Comparison of ENCODE assay signal across 11 cellular contexts in the genomic region with DNA sequence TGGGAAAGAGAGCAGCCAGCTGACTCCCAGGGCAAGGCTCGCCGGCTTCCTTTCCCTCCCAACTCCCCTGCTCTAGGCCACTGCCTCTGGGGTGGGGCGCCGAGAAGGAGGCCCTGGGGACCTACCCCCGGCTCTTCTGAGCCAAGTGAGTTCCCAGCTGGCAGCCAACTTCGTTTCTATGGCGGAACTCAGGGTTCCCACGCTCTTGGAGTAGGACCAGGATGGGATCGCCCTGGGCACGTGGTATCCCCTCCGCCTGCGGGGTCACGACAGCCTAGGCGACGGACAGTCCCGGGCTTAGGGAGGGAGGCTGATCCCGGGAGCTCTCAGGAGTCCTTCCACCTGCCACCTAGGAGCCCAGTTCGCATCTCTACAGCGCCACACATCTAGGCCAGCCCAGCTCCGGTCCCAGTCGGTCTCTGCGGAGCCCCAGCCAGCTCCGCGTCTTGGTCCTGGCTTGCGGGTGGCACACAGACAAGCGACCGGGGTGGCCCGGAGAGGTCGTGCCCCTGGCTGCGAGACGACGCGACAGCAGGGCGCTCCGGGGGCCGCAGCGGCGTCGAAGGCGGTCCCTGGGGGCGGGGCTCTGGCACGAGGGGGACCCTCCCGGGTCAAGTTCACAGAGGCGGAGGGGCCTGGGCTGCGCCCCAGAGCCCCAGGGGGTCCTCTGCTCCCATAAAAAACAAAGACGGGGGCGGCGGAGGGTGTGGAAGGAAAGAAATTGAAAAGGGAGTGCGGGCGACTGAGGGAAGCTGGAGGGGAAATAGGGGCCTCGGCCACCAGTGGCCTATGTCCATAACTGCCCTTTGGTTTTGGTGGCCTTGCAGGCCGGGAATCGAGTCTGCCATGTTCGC. TPM values are rescaled to one million over a fixed set of nuclear protein-coding genes. Genes with fewer than 3 reads are reported as not detected.
A peak's percentile ranks its signal among the peaks of the same experiment; 100 is the strongest.
DNase-seq lines count a peak whose midpoint lies in the region; ATAC-seq and TF ChIP-seq lines count a peak whose summit lies in the region.
"Had no signal": no experiment of that assay in that cellular context is flagged by ENCODE, and none has a peak within 500 bp of the region (broad histone marks: within the 10 kb centered on the region; RNA-seq: fewer than 3 reads in every experiment).

No MANE protein-coding gene starts in this region.

- H3K9me2 ChIP-seq in PC-3 (replicated peaks; ENCODE audit: low read length): no peaks in the 10 kb centered on the region

- no peaks in the 10 kb centered on the region for H3K36me3 ChIP-seq in CD4-positive, alpha-beta memory T cell (ENCODE audit: insufficient read depth, low read length)
- H3K36me3 ChIP-seq in heart right ventricle (no peaks in the 10 kb centered on the region), osteoblast (ENCODE audit: insufficient read depth, low read length) (no peaks in the 10 kb centered on the region), PC-3 (ENCODE audit: low read depth, low read length) (no peaks in the 10 kb centered on the region)

- no peak overlapping the region for H3K4me3 ChIP-seq in CD4-positive, alpha-beta memory T cell (ENCODE audit: low read length in 2 of 2)
- H3K4me3 ChIP-seq in heart right ventricle (peak overlapping the region in 9 of 10 donors; percentile 6 to 34 (median 24)), osteoblast (ENCODE audit: insufficient read depth, low read length) (no peak overlapping the region), PC-3 (ENCODE audit: low read length) (no peak overlapping the region)

- no peak overlapping the region for H3K4me2 ChIP-seq in osteoblast (ENCODE audit: insufficient read depth, low read length)
- H3K4me2 ChIP-seq in PC-3 (ENCODE audit: low read length): no peak overlapping the region

- no peaks in the 10 kb centered on the region for H4K20me1 ChIP-seq in osteoblast (ENCODE audit: insufficient read depth, low read length)
- no peaks in the 10 kb centered on the region for H4K20me1 ChIP-seq in PC-3 (ENCODE audit: low read length)

- POLR2A ChIA-PET in CD4-positive, alpha-beta memory T cell (lab: Charles Lee; ENCODE audit: partially characterized antibody): interaction anchor here (0.6 to 1.0 kb wide), 2 partner anchors 12 to 1450 kb away, joined by 3 to 5 read pairs; no protein-coding TSS in a partner anchor
- POLR2A ChIA-PET in activated CD8-positive, alpha-beta T cell treated with anti-CD3 and anti-CD28 coated beads for 36 hours (lab: Charles Lee): interaction anchor here (0.6 kb wide), 1 partner anchor 1163 kb away, joined by 3 read pairs; no protein-coding TSS in a partner anchor
- POLR2A ChIA-PET in PC-3 (lab: Charles Lee; ENCODE audit: unreplicated experiment): no interaction called here

- peak in 2 of 5 donors; percentile 3 to 9 for DNase-seq in CD4-positive, alpha-beta memory T cell
- DNase-seq in activated CD8-positive, alpha-beta T cell treated with anti-CD3 and anti-CD28 coated beads for 36 hours: no peak
- DNase-seq in heart right ventricle (no peak), osteoblast (ENCODE audit: insufficient read length, low spot score, missing footprints) (peak; percentile 75), PC-3 (no peak), NCI-H82 (lab: John Stamatoyannopoulos, UW) (no peak), NCI-H1417 treated with DMSO at 0.1 percent for 48 hours (lab: John Stamatoyannopoulos, UW) (no peak)
- DNase-seq: Caco-2, NCI-H2029 treated with DMSO at 0.1 percent for 48 hours had no signal

- H3K27ac ChIP-seq in CD4-positive, alpha-beta memory T cell (ENCODE audit: low read depth, low read length): no peak overlapping the region
- H3K27ac ChIP-seq in heart right ventricle (no peak overlapping the region), osteoblast (ENCODE audit: low read depth, low read length) (no peak overlapping the region), PC-3 (ENCODE audit: low read length) (no peak overlapping the region)

- H2AFZ ChIP-seq in osteoblast (ENCODE audit: low read length) (no peak overlapping the region), PC-3 (ENCODE audit: low read length) (no peak overlapping the region)

- peak; percentile 38 for ATAC-seq in activated CD8-positive, alpha-beta T cell treated with anti-CD3 and anti-CD28 coated beads for 36 hours
- peak; percentile 57 to 84 (median 72) for ATAC-seq in heart right ventricle
- ATAC-seq in PC-3: no peak
- ATAC-seq in GM19397 (IDR thresholded peaks at IDR 0.05; ENCODE audit: unreplicated experiment): no peak
- ATAC-seq: Panc1 had no signal

- H3K9me3 ChIP-seq in CD4-positive, alpha-beta memory T cell (ENCODE audit: control insufficient read depth in 1 of 2, low read length in 2 of 2): no peaks in the 10 kb centered on the region
- H3K9me3 ChIP-seq in heart right ventricle (no peaks in the 10 kb centered on the region), osteoblast (ENCODE audit: low read depth, low read length) (no peaks in the 10 kb centered on the region), PC-3 (ENCODE audit: low read length) (no peaks in the 10 kb centered on the region)
- H3K9me3 ChIP-seq: Caco-2 had no signal

- peaks cover 40% of the 10 kb centered on the region for H3K4me1 ChIP-seq in CD4-positive, alpha-beta memory T cell (ENCODE audit: insufficient read depth, low read length)
- peaks cover 0 to 40% (median 23%) of the 10 kb centered on the region in 9 donors for H3K4me1 ChIP-seq in heart right ventricle
- no peaks in the 10 kb centered on the region for H3K4me1 ChIP-seq in osteoblast (ENCODE audit: insufficient read depth, low read length)
- no peaks in the 10 kb centered on the region for H3K4me1 ChIP-seq in PC-3 (ENCODE audit: insufficient read depth, low read length)

- peaks cover 60% of the 10 kb centered on the region for H3K27me3 ChIP-seq in CD4-positive, alpha-beta memory T cell (ENCODE audit: insufficient read depth, low read length)
- peaks cover 39 to 98% (median 95%) of the 10 kb centered on the region in 7 donors for H3K27me3 ChIP-seq in heart right ventricle
- H3K27me3 ChIP-seq in osteoblast (ENCODE audit: insufficient read depth, low read length): peaks cover 74% of the 10 kb centered on the region
- H3K27me3 ChIP-seq in PC-3 (ENCODE audit: low read length): peaks cover 21% of the 10 kb centered on the region

- H3K79me2 ChIP-seq in osteoblast (ENCODE audit: insufficient read depth, low read length) (no peaks in the 10 kb centered on the region), PC-3 (ENCODE audit: low read length) (no peaks in the 10 kb centered on the region)

- intact Hi-C loops in CD4-positive, alpha-beta memory T cell (cut with micrococcal nuclease): no loop called here
- intact Hi-C loops in activated CD8-positive, alpha-beta T cell treated with anti-CD3 and anti-CD28 coated beads for 36 hours (cut with micrococcal nuclease): no loop called here
- intact Hi-C loops in heart right ventricle (cut with DNase I): no loop called here
- intact Hi-C loops in PC-3 (cut with micrococcal nuclease): no loop called here

- no TSS peak for BruUV-seq in PC-3 (replicated peaks; lab: Mats Ljungman, UMichigan)

- peak overlapping the region in 5 of 8 donors; percentile 7 to 63 (median 54) for H3K4me3 Mint-ChIP-seq in CD4-positive, alpha-beta memory T cell
- H3K4me3 Mint-ChIP-seq in activated CD8-positive, alpha-beta T cell treated with anti-CD3 and anti-CD28 coated beads for 36 hours: peak overlapping the region; percentile 7

- H3F3A ChIP-seq in PC-3 (ENCODE audit: low read length, unreplicated experiment): no peaks in the 10 kb centered on the region

- H3K9me3 Mint-ChIP-seq in CD4-positive, alpha-beta memory T cell: peaks cover 0 to 25% (median 8%) of the 10 kb centered on the region in 8 donors
- no peaks in the 10 kb centered on the region for H3K9me3 Mint-ChIP-seq in activated CD8-positive, alpha-beta T cell treated with anti-CD3 and anti-CD28 coated beads for 36 hours

- no peak for TF ChIP-seq CTCF in activated CD8-positive, alpha-beta T cell treated with anti-CD3 and anti-CD28 coated beads for 36 hours (IDR thresholded peaks at IDR 0.05)
- TF ChIP-seq CTCF in heart right ventricle (IDR thresholded peaks at IDR 0.05) (no peak), osteoblast (IDR thresholded peaks at IDR 0.05; ENCODE audit: extremely low read depth, low read depth, low read length) (no peak), PC-3 (conservative IDR thresholded peaks at IDR 0.05; ENCODE audit: low read depth, low read length) (no peak)

- CTCF ChIA-PET in CD4-positive, alpha-beta memory T cell (lab: Charles Lee; ENCODE audit: partially characterized antibody): interaction anchor here (1.1 kb wide), 1 partner anchor 19 kb away, joined by 3 read pairs; no protein-coding TSS in a partner anchor
- CTCF ChIA-PET in activated CD8-positive, alpha-beta T cell treated with anti-CD3 and anti-CD28 coated beads for 36 hours (lab: Charles Lee): interaction anchor here (1.0 kb wide), 2 partner anchors 12 to 34 kb away, joined by 3 read pairs; no protein-coding TSS in a partner anchor
- CTCF ChIA-PET in PC-3 (lab: Charles Lee): interaction anchor here (0.6 kb wide), 1 partner anchor 9 kb away, joined by 12 read pairs; no protein-coding TSS in a partner anchor

- H3K9ac ChIP-seq in PC-3 (ENCODE audit: low read length): no peak overlapping the region

- H3K36me3 Mint-ChIP-seq in CD4-positive, alpha-beta memory T cell: peaks cover 0 to 3% of the 10 kb centered on the region in 2 donors
- H3K36me3 Mint-ChIP-seq in activated CD8-positive, alpha-beta T cell treated with anti-CD3 and anti-CD28 coated beads for 36 hours (ENCODE audit: low read depth): no peaks in the 10 kb centered on the region

- H3K4me1 Mint-ChIP-seq in CD4-positive, alpha-beta memory T cell: peaks cover 12 to 36% (median 16%) of the 10 kb centered on the region in 4 donors
- H3K4me1 Mint-ChIP-seq in activated CD8-positive, alpha-beta T cell treated with anti-CD3 and anti-CD28 coated beads for 36 hours (ENCODE audit: low read depth): peaks cover 18% of the 10 kb centered on the region

- WGBS in heart right ventricle, 2 donors: 2 to 4% methylated on average over 54 of the region's 54 CpGs

- H3K27me3 Mint-ChIP-seq in CD4-positive, alpha-beta memory T cell: peaks cover 42 to 44% of the 10 kb centered on the region in 2 donors
- peaks cover 57% of the 10 kb centered on the region for H3K27me3 Mint-ChIP-seq in activated CD8-positive, alpha-beta T cell treated with anti-CD3 and anti-CD28 coated beads for 36 hours

- peak overlapping the region in 1 of 7 donors; percentile 55 for H3K27ac Mint-ChIP-seq in CD4-positive, alpha-beta memory T cell
- H3K27ac Mint-ChIP-seq in activated CD8-positive, alpha-beta T cell treated with anti-CD3 and anti-CD28 coated beads for 36 hours: no peak overlapping the region

RNA-seq across cellular contexts. Expression of gene GATA3, which starts 20.4 kb away (rescaled TPM):
- 10 to 100 TPM; 61.9 to 63.8 TPM for total RNA-seq in CD4-positive, alpha-beta memory T cell
- 10 to 100 TPM; 64.8 to 79.7 TPM for polyA plus RNA-seq in CD4-positive, alpha-beta memory T cell
- total RNA-seq in activated CD8-positive, alpha-beta T cell treated with anti-CD3 and anti-CD28 coated beads for 36 hours: 10 to 100 TPM; 24.4 to 27.2 TPM
- total RNA-seq in heart right ventricle: 1 to 10 TPM; 1.1 to 3.2 (median 1.5) TPM
- polyA plus RNA-seq in heart right ventricle: 1 to 10 TPM; 1.2 TPM
- not detected in 2 replicates for total RNA-seq in osteoblast
- 2.6 and 3.6 TPM in 2 replicates for total RNA-seq in PC-3 (2014; rRNA removed)

Comparison
In these comparisons a context has a peak if more than half of its experiments do, and no peak if none do; other contexts are left out.
1. H3K4me3 ChIP-seq: peak in heart right ventricle (9 of 10); none in CD4-positive, alpha-beta memory T cell (0 of 2), osteoblast (single experiment) and PC-3 (single experiment).
2. ATAC-seq: peak in activated CD8-positive, alpha-beta T cell treated with anti-CD3 and anti-CD28 coated beads for 36 hours (single experiment) and heart right ventricle (8 of 8); none in PC-3 (single experiment) and GM19397 (single experiment).